Comparison of ENCODE assay signal across 1 cellular context in genomic region chr3:10459954-10460754, GRCh38.
TF ChIP-seq lines count a peak whose summit lies in the region.

No MANE protein-coding gene starts in this region.

TF ChIP-seq in HepG2, 621 proteins besides CTCF, POLR2A, EP300 and RAD21 (continued from another document and continues in another):
- TF ChIP-seq CCDC6 (CRISPR knock-in tag; IDR thresholded peaks at IDR 0.05) (peak; percentile 85; the same call in 1 of the 2 replicates), ZNF629 (CRISPR knock-in tag; conservative IDR thresholded peaks at IDR 0.05) (peak; percentile 56), ZNF207 (IDR thresholded peaks at IDR 0.05; ENCODE audit: borderline replicate concordance) (no peak), ZNF674 (CRISPR knock-in tag; IDR thresholded peaks at IDR 0.05; ENCODE audit: low read depth) (no peak; the same call in 1 of the 2 replicates), NBN (conservative IDR thresholded peaks at IDR 0.05) (no peak), HNRNPL (IDR thresholded peaks at IDR 0.05; ENCODE audit: low read depth, low read length) (no peak), MZF1 (CRISPR knock-in tag; IDR thresholded peaks at IDR 0.05; ENCODE audit: borderline replicate concordance) (peak; percentile 87; the same call in 1 of the 2 replicates), SRSF4 (IDR thresholded peaks at IDR 0.05; ENCODE audit: low read depth, low read length, poor library complexity, severe bottlenecking) (no peak), ZNF792 (CRISPR knock-in tag; IDR thresholded peaks at IDR 0.05) (peak; percentile 99), NFYB (CRISPR knock-in tag; IDR thresholded peaks at IDR 0.05) (no peak), ZMAT3 (CRISPR knock-in tag; conservative IDR thresholded peaks at IDR 0.05) (peak; percentile 100), HMGXB4 (CRISPR knock-in tag; IDR thresholded peaks at IDR 0.05; ENCODE audit: borderline replicate concordance in 1 of 2, low read depth in 1 of 2) (peak in 1 of 2 experiments; percentile 92; a peak in 2 of 4 replicates), YEATS4 (CRISPR knock-in tag; IDR thresholded peaks at IDR 0.05; ENCODE audit: borderline replicate concordance) (peak; percentile 63; the same call in 1 of the 2 replicates), KAT2B (IDR thresholded peaks at IDR 0.05; ENCODE audit: borderline replicate concordance, low read depth, low read length) (no peak), IKZF4 (CRISPR knock-in tag; IDR thresholded peaks at IDR 0.05; ENCODE audit: borderline replicate concordance, low read depth, not compliant biosample characterization) (peak; percentile 97), NPAS2 (CRISPR knock-in tag; IDR thresholded peaks at IDR 0.05; ENCODE audit: borderline replicate concordance) (no peak), ZFY (CRISPR knock-in tag; IDR thresholded peaks at IDR 0.05) (peak; percentile 58), SRF (IDR thresholded peaks at IDR 0.05; ENCODE audit: low read depth, low read length) (no peak), ZKSCAN5 (CRISPR knock-in tag; IDR thresholded peaks at IDR 0.05) (peak; percentile 86), ZNF3 (CRISPR knock-in tag; IDR thresholded peaks at IDR 0.05) (peak; percentile 92), RBM39 (IDR thresholded peaks at IDR 0.05; ENCODE audit: low read depth, low read length, poor library complexity, severe bottlenecking) (no peak), ZNF274 (CRISPR knock-in tag; IDR thresholded peaks at IDR 0.05) (peak; percentile 93), NR2F6 (IDR thresholded peaks at IDR 0.05) (no peak), NR2F6 (CRISPR knock-in tag; IDR thresholded peaks at IDR 0.05) (peak; percentile 77), YEATS2 (CRISPR knock-in tag; IDR thresholded peaks at IDR 0.05; ENCODE audit: borderline replicate concordance) (peak; percentile 79; the same call in 1 of the 2 replicates), MAX (IDR thresholded peaks at IDR 0.05) (peak; percentile 93), PBX3 (CRISPR knock-in tag; IDR thresholded peaks at IDR 0.05; ENCODE audit: borderline replicate concordance) (peak; percentile 94; the same call in 1 of the 2 replicates), SRSF9 (IDR thresholded peaks at IDR 0.05; ENCODE audit: borderline replicate concordance, insufficient read depth, low read depth, low read length, poor library complexity, severe bottlenecking) (no peak), JUND (CRISPR knock-in tag; IDR thresholded peaks at IDR 0.05) (0 out of 2 replicates have a peak, but pooled peaks have one; percentile 42), KDM3A (CRISPR knock-in tag; IDR thresholded peaks at IDR 0.05; ENCODE audit: low read depth) (peak; percentile 75; the same call in 1 of the 2 replicates), FOXO4 (CRISPR knock-in tag; conservative IDR thresholded peaks at IDR 0.05) (peak; percentile 97), REL (CRISPR knock-in tag; conservative IDR thresholded peaks at IDR 0.05) (peak; percentile 96), POLR2G (IDR thresholded peaks at IDR 0.05; ENCODE audit: low read depth, low read length) (no peak), ZNF530 (CRISPR knock-in tag; IDR thresholded peaks at IDR 0.05; ENCODE audit: low read depth) (peak; percentile 96), JARID2 (CRISPR knock-in tag; IDR thresholded peaks at IDR 0.05; ENCODE audit: insufficient replicate concordance) (peak; percentile 97), THAP7 (CRISPR knock-in tag; IDR thresholded peaks at IDR 0.05) (peak; percentile 86), TAF1 (CRISPR knock-in tag; IDR thresholded peaks at IDR 0.05) (peak; percentile 37; the same call in 1 of the 2 replicates), SETDB1 (CRISPR knock-in tag; IDR thresholded peaks at IDR 0.05; ENCODE audit: borderline replicate concordance) (no peak), ZNF883 (CRISPR knock-in tag; IDR thresholded peaks at IDR 0.05; ENCODE audit: not compliant biosample characterization) (peak; percentile 90), CBX2 (IDR thresholded peaks at IDR 0.05; ENCODE audit: low read depth, low read length) (no peak), CBX2 (CRISPR knock-in tag; IDR thresholded peaks at IDR 0.05; ENCODE audit: low read depth) (no peak), WIZ (CRISPR knock-in tag; IDR thresholded peaks at IDR 0.05) (peak; percentile 100), FOSL1 (CRISPR knock-in tag; IDR thresholded peaks at IDR 0.05; ENCODE audit: borderline replicate concordance) (peak; percentile 45; the same call in 1 of the 2 replicates), ZNF773 (CRISPR knock-in tag; IDR thresholded peaks at IDR 0.05; ENCODE audit: borderline replicate concordance) (peak; percentile 99), RFX1 (IDR thresholded peaks at IDR 0.05) (no peak), NFKBIZ (CRISPR knock-in tag; IDR thresholded peaks at IDR 0.05) (peak; percentile 94; the same call in 1 of the 2 replicates), NFE2L1 (CRISPR knock-in tag; IDR thresholded peaks at IDR 0.05; ENCODE audit: borderline replicate concordance) (no peak), ISL2 (CRISPR knock-in tag; IDR thresholded peaks at IDR 0.05) (peak; percentile 67), HOXD1 (CRISPR knock-in tag; IDR thresholded peaks at IDR 0.05) (peak; percentile 96), NFYC (CRISPR knock-in tag; IDR thresholded peaks at IDR 0.05) (peak; percentile 53; the same call in 1 of the 2 replicates), TBX2 (CRISPR knock-in tag; IDR thresholded peaks at IDR 0.05; ENCODE audit: borderline replicate concordance) (peak; percentile 40; the same call in 1 of the 2 replicates), MEF2D (CRISPR knock-in tag; IDR thresholded peaks at IDR 0.05) (peak; percentile 96), MAFG (CRISPR knock-in tag; IDR thresholded peaks at IDR 0.05) (no peak)
- TF ChIP-seq, protein P1, sequence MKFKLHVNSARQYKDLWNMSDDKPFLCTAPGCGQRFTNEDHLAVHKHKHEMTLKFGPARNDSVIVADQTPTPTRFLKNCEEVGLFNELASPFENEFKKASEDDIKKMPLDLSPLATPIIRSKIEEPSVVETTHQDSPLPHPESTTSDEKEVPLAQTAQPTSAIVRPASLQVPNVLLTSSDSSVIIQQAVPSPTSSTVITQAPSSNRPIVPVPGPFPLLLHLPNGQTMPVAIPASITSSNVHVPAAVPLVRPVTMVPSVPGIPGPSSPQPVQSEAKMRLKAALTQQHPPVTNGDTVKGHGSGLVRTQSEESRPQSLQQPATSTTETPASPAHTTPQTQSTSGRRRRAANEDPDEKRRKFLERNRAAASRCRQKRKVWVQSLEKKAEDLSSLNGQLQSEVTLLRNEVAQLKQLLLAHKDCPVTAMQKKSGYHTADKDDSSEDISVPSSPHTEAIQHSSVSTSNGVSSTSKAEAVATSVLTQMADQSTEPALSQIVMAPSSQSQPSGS (CRISPR knock-in tag; IDR thresholded peaks at IDR 0.05), result peak; percentile 94
- TF ChIP-seq, protein P2, sequence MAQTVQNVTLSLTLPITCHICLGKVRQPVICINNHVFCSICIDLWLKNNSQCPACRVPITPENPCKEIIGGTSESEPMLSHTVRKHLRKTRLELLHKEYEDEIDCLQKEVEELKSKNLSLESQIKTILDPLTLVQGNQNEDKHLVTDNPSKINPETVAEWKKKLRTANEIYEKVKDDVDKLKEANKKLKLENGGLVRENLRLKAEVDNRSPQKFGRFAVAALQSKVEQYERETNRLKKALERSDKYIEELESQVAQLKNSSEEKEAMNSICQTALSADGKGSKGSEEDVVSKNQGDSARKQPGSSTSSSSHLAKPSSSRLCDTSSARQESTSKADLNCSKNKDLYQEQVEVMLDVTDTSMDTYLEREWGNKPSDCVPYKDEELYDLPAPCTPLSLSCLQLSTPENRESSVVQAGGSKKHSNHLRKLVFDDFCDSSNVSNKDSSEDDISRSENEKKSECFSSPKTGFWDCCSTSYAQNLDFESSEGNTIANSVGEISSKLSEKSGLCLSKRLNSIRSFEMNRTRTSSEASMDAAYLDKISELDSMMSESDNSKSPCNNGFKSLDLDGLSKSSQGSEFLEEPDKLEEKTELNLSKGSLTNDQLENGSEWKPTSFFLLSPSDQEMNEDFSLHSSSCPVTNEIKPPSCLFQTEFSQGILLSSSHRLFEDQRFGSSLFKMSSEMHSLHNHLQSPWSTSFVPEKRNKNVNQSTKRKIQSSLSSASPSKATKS (CRISPR knock-in tag; IDR thresholded peaks at IDR 0.05), result no peak
- TF ChIP-seq, protein P3, sequence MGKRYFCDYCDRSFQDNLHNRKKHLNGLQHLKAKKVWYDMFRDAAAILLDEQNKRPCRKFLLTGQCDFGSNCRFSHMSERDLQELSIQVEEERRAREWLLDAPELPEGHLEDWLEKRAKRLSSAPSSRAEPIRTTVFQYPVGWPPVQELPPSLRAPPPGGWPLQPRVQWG (CRISPR knock-in tag; IDR thresholded peaks at IDR 0.05; ENCODE audit: borderline replicate concordance, low read depth), result no peak
- TF ChIP-seq, protein P4, sequence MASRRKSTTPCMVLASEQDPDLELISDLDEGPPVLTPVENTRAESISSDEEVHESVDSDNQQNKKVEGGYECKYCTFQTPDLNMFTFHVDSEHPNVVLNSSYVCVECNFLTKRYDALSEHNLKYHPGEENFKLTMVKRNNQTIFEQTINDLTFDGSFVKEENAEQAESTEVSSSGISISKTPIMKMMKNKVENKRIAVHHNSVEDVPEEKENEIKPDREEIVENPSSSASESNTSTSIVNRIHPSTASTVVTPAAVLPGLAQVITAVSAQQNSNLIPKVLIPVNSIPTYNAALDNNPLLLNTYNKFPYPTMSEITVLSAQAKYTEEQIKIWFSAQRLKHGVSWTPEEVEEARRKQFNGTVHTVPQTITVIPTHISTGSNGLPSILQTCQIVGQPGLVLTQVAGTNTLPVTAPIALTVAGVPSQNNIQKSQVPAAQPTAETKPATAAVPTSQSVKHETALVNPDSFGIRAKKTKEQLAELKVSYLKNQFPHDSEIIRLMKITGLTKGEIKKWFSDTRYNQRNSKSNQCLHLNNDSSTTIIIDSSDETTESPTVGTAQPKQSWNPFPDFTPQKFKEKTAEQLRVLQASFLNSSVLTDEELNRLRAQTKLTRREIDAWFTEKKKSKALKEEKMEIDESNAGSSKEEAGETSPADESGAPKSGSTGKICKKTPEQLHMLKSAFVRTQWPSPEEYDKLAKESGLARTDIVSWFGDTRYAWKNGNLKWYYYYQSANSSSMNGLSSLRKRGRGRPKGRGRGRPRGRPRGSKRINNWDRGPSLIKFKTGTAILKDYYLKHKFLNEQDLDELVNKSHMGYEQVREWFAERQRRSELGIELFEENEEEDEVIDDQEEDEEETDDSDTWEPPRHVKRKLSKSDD (CRISPR knock-in tag; IDR thresholded peaks at IDR 0.05; ENCODE audit: low read depth), result peak; percentile 80; the same call in 1 of the 2 replicates
- TF ChIP-seq, protein P5, sequence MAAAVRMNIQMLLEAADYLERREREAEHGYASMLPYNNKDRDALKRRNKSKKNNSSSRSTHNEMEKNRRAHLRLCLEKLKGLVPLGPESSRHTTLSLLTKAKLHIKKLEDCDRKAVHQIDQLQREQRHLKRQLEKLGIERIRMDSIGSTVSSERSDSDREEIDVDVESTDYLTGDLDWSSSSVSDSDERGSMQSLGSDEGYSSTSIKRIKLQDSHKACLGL (CRISPR knock-in tag; IDR thresholded peaks at IDR 0.05), result peak; percentile 97
- TF ChIP-seq, protein P6, sequence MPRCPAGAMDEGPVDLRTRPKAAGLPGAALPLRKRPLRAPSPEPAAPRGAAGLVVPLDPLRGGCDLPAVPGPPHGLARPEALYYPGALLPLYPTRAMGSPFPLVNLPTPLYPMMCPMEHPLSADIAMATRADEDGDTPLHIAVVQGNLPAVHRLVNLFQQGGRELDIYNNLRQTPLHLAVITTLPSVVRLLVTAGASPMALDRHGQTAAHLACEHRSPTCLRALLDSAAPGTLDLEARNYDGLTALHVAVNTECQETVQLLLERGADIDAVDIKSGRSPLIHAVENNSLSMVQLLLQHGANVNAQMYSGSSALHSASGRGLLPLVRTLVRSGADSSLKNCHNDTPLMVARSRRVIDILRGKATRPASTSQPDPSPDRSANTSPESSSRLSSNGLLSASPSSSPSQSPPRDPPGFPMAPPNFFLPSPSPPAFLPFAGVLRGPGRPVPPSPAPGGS (CRISPR knock-in tag; IDR thresholded peaks at IDR 0.05), result peak; percentile 98
